In genomic region chr7:41732279-41733062, GRCh38 we compare ENCODE assay signal across 9 cellular contexts. TPM values are rescaled to one million over a fixed set of nuclear protein-coding genes. Genes with fewer than 3 reads are reported as not detected.
A peak's percentile ranks its signal among the peaks of the same experiment; 100 is the strongest.
DNase-seq lines count a peak whose midpoint lies in the region; ATAC-seq and TF ChIP-seq lines count a peak whose summit lies in the region.
"Had no signal": no experiment of that assay in that cellular context is flagged by ENCODE, and none has a peak within 500 bp of the region (broad histone marks: within the 10 kb centered on the region; RNA-seq: fewer than 3 reads in every experiment).

No MANE protein-coding gene starts in this region.

- H3K4me3 ChIP-seq in heart left ventricle, result no peak overlapping the region
- no peak overlapping the region for H3K4me3 ChIP-seq in choroid plexus epithelial cell (ENCODE audit: low read depth, low read length)
- H3K4me3 ChIP-seq in coronary artery, result no peak overlapping the region

- H3K36me3 ChIP-seq in heart left ventricle, result no peaks in the 10 kb centered on the region

- 57 to 63% (median 61%) methylated on average over 12 of the region's 12 CpGs for WGBS in heart left ventricle, 4 donors

- H3K27ac Mint-ChIP-seq in progenitor cell of endocrine pancreas, result no peak overlapping the region
- no peak overlapping the region for H3K27ac Mint-ChIP-seq in activated naive CD4-positive, alpha-beta T cell treated with anti-CD3 and anti-CD28 coated beads for 36 hours
- H3K27ac Mint-ChIP-seq: activated naive CD8-positive, alpha-beta T cell had no signal

- TF ChIP-seq RAD21 in Ishikawa (IDR thresholded peaks at IDR 0.05; ENCODE audit: low read depth), result peak; percentile 20; the same call in 1 of the 2 replicates

- H3K36me3 Mint-ChIP-seq in progenitor cell of endocrine pancreas (ENCODE audit: insufficient read depth), result no peaks in the 10 kb centered on the region
- no peaks in the 10 kb centered on the region for H3K36me3 Mint-ChIP-seq in activated naive CD4-positive, alpha-beta T cell treated with anti-CD3 and anti-CD28 coated beads for 36 hours (ENCODE audit: low read depth)
- H3K36me3 Mint-ChIP-seq: activated naive CD8-positive, alpha-beta T cell had no signal

- peaks cover 11% of the 10 kb centered on the region for H3K27me3 Mint-ChIP-seq in progenitor cell of endocrine pancreas
- H3K27me3 Mint-ChIP-seq in activated naive CD4-positive, alpha-beta T cell treated with anti-CD3 and anti-CD28 coated beads for 36 hours (ENCODE audit: low read depth), result peaks cover 21% of the 10 kb centered on the region

- no peak for TF ChIP-seq EP300 in Ishikawa (IDR thresholded peaks at IDR 0.05; ENCODE audit: borderline replicate concordance)

- CTCF ChIA-PET in activated naive CD4-positive, alpha-beta T cell treated with anti-CD3 and anti-CD28 coated beads for 36 hours (lab: Charles Lee), result interaction anchor here (0.7 kb wide), 1 partner anchor 115 kb away, joined by 3 read pairs; no protein-coding TSS in a partner anchor

- H3K27ac ChIP-seq in heart left ventricle (no peak overlapping the region), coronary artery (no peak overlapping the region)

- H3K4me3 Mint-ChIP-seq in progenitor cell of endocrine pancreas (ENCODE audit: low read depth), result no peak overlapping the region
- no peak overlapping the region for H3K4me3 Mint-ChIP-seq in activated naive CD4-positive, alpha-beta T cell treated with anti-CD3 and anti-CD28 coated beads for 36 hours
- H3K4me3 Mint-ChIP-seq: activated naive CD8-positive, alpha-beta T cell had no signal

- ATAC-seq in heart left ventricle (no peak), left cardiac atrium (no peak)

- H3K4me1 ChIP-seq in heart left ventricle, result peaks cover 0 to 9% (median 0%) of the 10 kb centered on the region in 12 donors

- H3K9me3 Mint-ChIP-seq in progenitor cell of endocrine pancreas (ENCODE audit: low read depth), result no peaks in the 10 kb centered on the region
- H3K9me3 Mint-ChIP-seq in activated naive CD4-positive, alpha-beta T cell treated with anti-CD3 and anti-CD28 coated beads for 36 hours, result peaks cover 1% of the 10 kb centered on the region

- peak in 11 of 12 donors; percentile 10 to 57 (median 37) for TF ChIP-seq CTCF in heart left ventricle (IDR thresholded peaks at IDR 0.05)
- TF ChIP-seq CTCF in choroid plexus epithelial cell (conservative IDR thresholded peaks at IDR 0.05; ENCODE audit: low read depth, low read length), result peak; percentile 41
- peak; percentile 82 for TF ChIP-seq CTCF in progenitor cell of endocrine pancreas (IDR thresholded peaks at IDR 0.05; ENCODE audit: unreplicated experiment)
- no peak for TF ChIP-seq CTCF in coronary artery (IDR thresholded peaks at IDR 0.05)

- intact Hi-C loops in heart left ventricle (cut with DNase I), result loop anchor here in 3 of 10 donors (5.0 to 10.0 kb wide), 3 partner anchors 1400 to 1500 kb away; no protein-coding TSS in a partner anchor
- intact Hi-C loops in left cardiac atrium (cut with DNase I), result no loop called here
- intact Hi-C loops in activated naive CD4-positive, alpha-beta T cell treated with anti-CD3 and anti-CD28 coated beads for 36 hours (cut with micrococcal nuclease), result no loop called here

- no peaks in the 10 kb centered on the region for H3K9me3 ChIP-seq in heart left ventricle

- no peak for TF ChIP-seq POLR2A in heart left ventricle (IDR thresholded peaks at IDR 0.05)

- H3K4me1 Mint-ChIP-seq in progenitor cell of endocrine pancreas (ENCODE audit: low read depth), result no peaks in the 10 kb centered on the region
- H3K4me1 Mint-ChIP-seq in activated naive CD4-positive, alpha-beta T cell treated with anti-CD3 and anti-CD28 coated beads for 36 hours (ENCODE audit: low read depth), result peaks cover 15% of the 10 kb centered on the region

- DNase-seq in heart left ventricle, result no peak
- DNase-seq in left cardiac atrium, result no peak
- DNase-seq in choroid plexus epithelial cell (ENCODE audit: low read depth), result peak; percentile 33
- DNase-seq in progenitor cell of endocrine pancreas (ENCODE audit: low spot score, unreplicated experiment), result no peak
- no peak for DNase-seq in coronary artery (ENCODE audit: low spot score)
- no peak for DNase-seq in COR-L47 (lab: John Stamatoyannopoulos, UW)
- DNase-seq in activated naive CD4-positive, alpha-beta T cell treated with anti-CD3 and anti-CD28 coated beads for 36 hours, result no peak

- H3K27me3 ChIP-seq in heart left ventricle, result no peaks in the 10 kb centered on the region

TF ChIP-seq in Ishikawa, 13 proteins besides CTCF, POLR2A, EP300 and RAD21:
- TF ChIP-seq NFIC (IDR thresholded peaks at IDR 0.05) (no peak), FOXM1 (IDR thresholded peaks at IDR 0.05; ENCODE audit: borderline replicate concordance, low read depth) (no peak), YY1 (IDR thresholded peaks at IDR 0.05; ENCODE audit: low read depth) (no peak), REST (IDR thresholded peaks at IDR 0.05; ENCODE audit: low read depth) (no peak)
TF ChIP-seq in Ishikawa: peak in this region for 0.

RNA-seq across cellular contexts. Expression of gene INHBA, which starts 29.6 kb away (rescaled TPM):
- total RNA-seq in heart left ventricle, result 1 to 10 TPM in 5 of 9 donors, under 1 TPM in 4; 0.19 to 7.5 (median 1.6) TPM
- 1 to 10 TPM in 1 of 2 donors, under 1 TPM in 1; 0.39 to 2.8 TPM for polyA plus RNA-seq in heart left ventricle
- total RNA-seq in left cardiac atrium, result 10 to 100 TPM in 1 of 2 donors, 1 to 10 TPM in 1; 1.5 to 15.4 TPM
- total RNA-seq in progenitor cell of endocrine pancreas, result 0.31 and 0.34 TPM in 2 replicates
- total RNA-seq in activated naive CD4-positive, alpha-beta T cell treated with anti-CD3 and anti-CD28 coated beads for 36 hours, result not detected
